25 cellular contexts compared by ENCODE assay signal in the genomic region with DNA sequence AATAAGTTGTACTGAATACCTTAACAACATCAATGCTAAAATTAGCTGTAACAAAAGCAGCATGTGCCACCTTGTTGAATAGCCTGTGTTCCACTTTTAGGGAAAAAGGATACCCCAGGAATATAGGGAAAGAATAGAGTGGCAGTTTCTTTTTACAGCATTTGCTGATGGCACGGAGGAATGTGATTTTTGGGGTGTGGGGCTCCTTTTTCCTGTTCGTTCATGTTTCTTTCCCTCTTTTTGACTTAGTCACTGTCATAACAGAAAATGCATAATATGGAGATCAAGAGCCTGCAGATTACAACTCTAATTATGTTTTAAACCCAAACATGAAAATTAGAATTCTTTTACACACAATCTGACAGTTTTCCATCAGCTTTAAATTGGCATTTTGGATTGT.
DNase-seq lines count a peak whose midpoint lies in the region; ATAC-seq and TF ChIP-seq lines count a peak whose summit lies in the region.
"Had no signal": no experiment of that assay in that cellular context is flagged by ENCODE, and none has a peak within 500 bp of the region (broad histone marks: within the 10 kb centered on the region; RNA-seq: fewer than 3 reads in every experiment).

No MANE protein-coding gene starts in this region.

- H3K27ac Mint-ChIP-seq in T-helper 1 cell treated with Interleukin-12 subunit alpha and Interleukin-12 subunit beta and Interleukin-4 antibody, amounts not matched to agents 30 μg/mL and 1 μg/mL, for 36 hours = no peak overlapping the region
- peak overlapping the region; percentile 3 to 59 for H3K27ac Mint-ChIP-seq in effector memory CD8-positive, alpha-beta T cell
- H3K27ac Mint-ChIP-seq in activated CD4-positive, alpha-beta memory T cell treated with anti-CD3 and anti-CD28 coated beads, Interleukin-2, amount 10 ng/mL, durations not matched to agents 7 days and 5 days = no peak overlapping the region
- H3K27ac Mint-ChIP-seq: activated naive CD4-positive, alpha-beta T cell treated with anti-CD3 and anti-CD28 coated beads, Interleukin-2, amount 10 ng/mL, durations not matched to agents 7 days and 5 days; activated T-cell treated with anti-CD3 and anti-CD28 coated beads, Interleukin-2, amount 50 U/mL, for 24 hours; B cell; immature natural killer cell; stimulated activated naive CD8-positive, alpha-beta T cell treated with anti-CD3 and anti-CD28 coated beads, Interleukin-15, Interleukin-2, amounts not matched to agents 100 ng/mL and 50 ng/mL, for 24 hours had no signal

- H3K4me1 ChIP-seq in Loucy (ENCODE audit: insufficient read depth, low read length, poor library complexity, severe bottlenecking) = peaks cover 14% of the 10 kb centered on the region
- peaks cover 68% of the 10 kb centered on the region for H3K4me1 ChIP-seq in psoas muscle

- no peak overlapping the region for H2AFZ ChIP-seq in Loucy (ENCODE audit: low read length)
- H2AFZ ChIP-seq: hepatocyte had no signal

- H3K27ac ChIP-seq in psoas muscle = peak overlapping the region; percentile 60
- H3K27ac ChIP-seq: hepatocyte, left lung, tibial artery had no signal

- CTCF ChIA-PET in activated CD4-positive, alpha-beta memory T cell treated with anti-CD3 and anti-CD28 coated beads, Interleukin-2, amount 10 ng/mL, durations not matched to agents 7 days and 5 days (lab: Charles Lee) = interaction anchor here (1.0 kb wide), 1 partner anchor 74 kb away, joined by 3 read pairs; no protein-coding TSS in a partner anchor

- H3K9me3 Mint-ChIP-seq in T-helper 1 cell treated with Interleukin-12 subunit alpha and Interleukin-12 subunit beta and Interleukin-4 antibody, amounts not matched to agents 30 μg/mL and 1 μg/mL, for 36 hours = peaks cover 4% of the 10 kb centered on the region
- H3K9me3 Mint-ChIP-seq in effector memory CD8-positive, alpha-beta T cell = no peaks in the 10 kb centered on the region
- no peaks in the 10 kb centered on the region for H3K9me3 Mint-ChIP-seq in activated CD4-positive, alpha-beta memory T cell treated with anti-CD3 and anti-CD28 coated beads, Interleukin-2, amount 10 ng/mL, durations not matched to agents 7 days and 5 days
- H3K9me3 Mint-ChIP-seq: central memory CD8-positive, alpha-beta T cell; immature natural killer cell had no signal

- H3K27me3 ChIP-seq in Loucy (ENCODE audit: insufficient read depth, low read length, poor library complexity, severe bottlenecking) (no peaks in the 10 kb centered on the region), psoas muscle (ENCODE audit: insufficient read depth in 3 of 3, low read length in 2 of 3) (no peaks in the 10 kb centered on the region)
- H3K27me3 ChIP-seq: hepatocyte, left lung, tibial artery had no signal

- peaks cover 6% of the 10 kb centered on the region for H3K36me3 Mint-ChIP-seq in T-helper 1 cell treated with Interleukin-12 subunit alpha and Interleukin-12 subunit beta and Interleukin-4 antibody, amounts not matched to agents 30 μg/mL and 1 μg/mL, for 36 hours (ENCODE audit: low read depth)
- peaks cover 3% of the 10 kb centered on the region for H3K36me3 Mint-ChIP-seq in effector memory CD8-positive, alpha-beta T cell (ENCODE audit: insufficient read depth)
- H3K36me3 Mint-ChIP-seq in activated CD4-positive, alpha-beta memory T cell treated with anti-CD3 and anti-CD28 coated beads, Interleukin-2, amount 10 ng/mL, durations not matched to agents 7 days and 5 days (ENCODE audit: low read depth) = peaks cover 3% of the 10 kb centered on the region
- H3K36me3 Mint-ChIP-seq: immature natural killer cell had no signal

- no peak for ATAC-seq in effector memory CD8-positive, alpha-beta T cell (replicated peaks)
- ATAC-seq in psoas muscle = peak in 1 of 4 donors; percentile 24
- ATAC-seq: left lung had no signal

- H3F3A ChIP-seq in Loucy (ENCODE audit: low read depth) = no peaks in the 10 kb centered on the region

- POLR2A ChIA-PET in activated CD4-positive, alpha-beta memory T cell treated with anti-CD3 and anti-CD28 coated beads, Interleukin-2, amount 10 ng/mL, durations not matched to agents 7 days and 5 days (lab: Charles Lee) = interaction anchor here (0.5 kb wide), 1 partner anchor 22 kb away, joined by 3 read pairs; no protein-coding TSS in a partner anchor

- TF ChIP-seq CTCF in Loucy (conservative IDR thresholded peaks at IDR 0.05; ENCODE audit: low read length) = no peak
- TF ChIP-seq CTCF in psoas muscle (IDR thresholded peaks at IDR 0.05) = no peak

- H3K79me2 ChIP-seq in Loucy (ENCODE audit: insufficient read depth, low read length) = no peaks in the 10 kb centered on the region

- H3K4me3 Mint-ChIP-seq in T-helper 1 cell treated with Interleukin-12 subunit alpha and Interleukin-12 subunit beta and Interleukin-4 antibody, amounts not matched to agents 30 μg/mL and 1 μg/mL, for 36 hours = peak overlapping the region; percentile 14
- peak overlapping the region; percentile 27 to 38 for H3K4me3 Mint-ChIP-seq in effector memory CD8-positive, alpha-beta T cell
- no peak overlapping the region for H3K4me3 Mint-ChIP-seq in activated CD4-positive, alpha-beta memory T cell treated with anti-CD3 and anti-CD28 coated beads, Interleukin-2, amount 10 ng/mL, durations not matched to agents 7 days and 5 days
- H3K4me3 Mint-ChIP-seq: activated naive CD4-positive, alpha-beta T cell treated with anti-CD3 and anti-CD28 coated beads, Interleukin-2, amount 10 ng/mL, durations not matched to agents 7 days and 5 days; activated T-cell treated with anti-CD3 and anti-CD28 coated beads, Interleukin-2, amount 50 U/mL, for 24 hours; B cell; central memory CD8-positive, alpha-beta T cell; stimulated activated naive CD8-positive, alpha-beta T cell treated with anti-CD3 and anti-CD28 coated beads, Interleukin-15, Interleukin-2, amounts not matched to agents 100 ng/mL and 50 ng/mL, for 24 hours had no signal

- peak overlapping the region; percentile 9 for H3K4me2 ChIP-seq in Loucy (ENCODE audit: low read depth, low read length, poor library complexity, severe bottlenecking)
- H3K4me2 ChIP-seq: hepatocyte had no signal

- H3K36me3 ChIP-seq in Loucy (ENCODE audit: insufficient read depth, low read length) (no peaks in the 10 kb centered on the region), psoas muscle (ENCODE audit: insufficient read depth in 1 of 2, low read depth in 1 of 2) (peaks cover 0 to 13% of the 10 kb centered on the region in 2 donors)
- H3K36me3 ChIP-seq: left lung, tibial artery had no signal

- peaks cover 29% of the 10 kb centered on the region for H3K27me3 Mint-ChIP-seq in T-helper 1 cell treated with Interleukin-12 subunit alpha and Interleukin-12 subunit beta and Interleukin-4 antibody, amounts not matched to agents 30 μg/mL and 1 μg/mL, for 36 hours (ENCODE audit: low read depth)
- peaks cover 0 to 11% of the 10 kb centered on the region in 2 donors for H3K27me3 Mint-ChIP-seq in effector memory CD8-positive, alpha-beta T cell
- H3K27me3 Mint-ChIP-seq in activated CD4-positive, alpha-beta memory T cell treated with anti-CD3 and anti-CD28 coated beads, Interleukin-2, amount 10 ng/mL, durations not matched to agents 7 days and 5 days = peaks cover 39% of the 10 kb centered on the region
- H3K27me3 Mint-ChIP-seq: B cell; central memory CD8-positive, alpha-beta T cell had no signal

- H3K4me3 ChIP-seq in Loucy (ENCODE audit: low read length, poor library complexity, severe bottlenecking) (no peak overlapping the region), psoas muscle (no peak overlapping the region)
- H3K4me3 ChIP-seq: hepatocyte, left lung, tibial artery had no signal

- 42 to 57% (median 55%) methylated on average over 2 of the region's 2 CpGs for WGBS in psoas muscle, 3 donors

- no peak overlapping the region for H3K9ac ChIP-seq in Loucy (ENCODE audit: low read depth, low read length, poor library complexity, severe bottlenecking)

- peaks cover 52% of the 10 kb centered on the region for H3K4me1 Mint-ChIP-seq in T-helper 1 cell treated with Interleukin-12 subunit alpha and Interleukin-12 subunit beta and Interleukin-4 antibody, amounts not matched to agents 30 μg/mL and 1 μg/mL, for 36 hours (ENCODE audit: low read depth)
- H3K4me1 Mint-ChIP-seq in effector memory CD8-positive, alpha-beta T cell (ENCODE audit: low read depth in 2 of 2) = peaks cover 22 to 40% of the 10 kb centered on the region in 2 donors
- peaks cover 46% of the 10 kb centered on the region for H3K4me1 Mint-ChIP-seq in activated CD4-positive, alpha-beta memory T cell treated with anti-CD3 and anti-CD28 coated beads, Interleukin-2, amount 10 ng/mL, durations not matched to agents 7 days and 5 days
- H3K4me1 Mint-ChIP-seq: B cell had no signal

- intact Hi-C loops in psoas muscle (cut with DNase I) = no loop called here

- H3K9me3 ChIP-seq in Loucy (ENCODE audit: insufficient read depth, low read depth, low read length) (no peaks in the 10 kb centered on the region), psoas muscle (no peaks in the 10 kb centered on the region)
- H3K9me3 ChIP-seq: left lung, tibial artery had no signal

- H4K20me1 ChIP-seq in Loucy (ENCODE audit: insufficient read depth, low read length, poor library complexity, severe bottlenecking) = no peaks in the 10 kb centered on the region

- H3K9me2 ChIP-seq in Loucy (replicated peaks; ENCODE audit: low read depth, low read length) = no peaks in the 10 kb centered on the region

- DNase-seq in T-helper 1 cell (no peak), psoas muscle (no peak), NCI-H2196 (lab: John Stamatoyannopoulos, UW; ENCODE audit: unreplicated experiment) (no peak)
- no peak for DNase-seq in effector memory CD8-positive, alpha-beta T cell
- DNase-seq in stimulated activated CD4-positive, alpha-beta T cell treated with anti-CD3 and anti-CD28 coated beads, Interleukin-15, amount 100 ng/mL, for 24 hours = no peak
- no peak for DNase-seq in activated CD4-positive, alpha-beta memory T cell treated with anti-CD3 and anti-CD28 coated beads, Interleukin-2, amount 10 ng/mL, durations not matched to agents 7 days and 5 days
- DNase-seq: 8988T; activated CD4-positive, CD25-positive, alpha-beta regulatory T cell; activated naive CD4-positive, alpha-beta T cell treated with anti-CD3 and anti-CD28 coated beads, Interleukin-2, amount 10 ng/mL, durations not matched to agents 7 days and 5 days; activated T-cell treated with anti-CD3 and anti-CD28 coated beads, Interleukin-2, amount 50 U/mL, for 24 hours; anterior cingulate cortex; foreskin fibroblast; immature natural killer cell; left lung; NCI-H1105 treated with DMSO at 0.1 percent for 48 hours; NCI-H2081 treated with DMSO at 0.1 percent for 48 hours; NCI-H524; stimulated activated CD4-positive, alpha-beta T cell treated with anti-CD3 and anti-CD28 coated beads, Interleukin-4, amount 100 ng/mL, for 24 hours; tibial artery had no signal

Comparison
In these comparisons a context has a peak if more than half of its experiments do, and no peak if none do; other contexts are left out.
1. H3K27ac Mint-ChIP-seq: peak in effector memory CD8-positive, alpha-beta T cell (2 of 2); none in T-helper 1 cell treated with Interleukin-12 subunit alpha and Interleukin-12 subunit beta and Interleukin-4 antibody, amounts not matched to agents 30 μg/mL and 1 μg/mL, for 36 hours (single experiment) and activated CD4-positive, alpha-beta memory T cell treated with anti-CD3 and anti-CD28 coated beads, Interleukin-2, amount 10 ng/mL, durations not matched to agents 7 days and 5 days (single experiment).